8 cellular contexts compared by ENCODE assay signal in the genomic region with DNA sequence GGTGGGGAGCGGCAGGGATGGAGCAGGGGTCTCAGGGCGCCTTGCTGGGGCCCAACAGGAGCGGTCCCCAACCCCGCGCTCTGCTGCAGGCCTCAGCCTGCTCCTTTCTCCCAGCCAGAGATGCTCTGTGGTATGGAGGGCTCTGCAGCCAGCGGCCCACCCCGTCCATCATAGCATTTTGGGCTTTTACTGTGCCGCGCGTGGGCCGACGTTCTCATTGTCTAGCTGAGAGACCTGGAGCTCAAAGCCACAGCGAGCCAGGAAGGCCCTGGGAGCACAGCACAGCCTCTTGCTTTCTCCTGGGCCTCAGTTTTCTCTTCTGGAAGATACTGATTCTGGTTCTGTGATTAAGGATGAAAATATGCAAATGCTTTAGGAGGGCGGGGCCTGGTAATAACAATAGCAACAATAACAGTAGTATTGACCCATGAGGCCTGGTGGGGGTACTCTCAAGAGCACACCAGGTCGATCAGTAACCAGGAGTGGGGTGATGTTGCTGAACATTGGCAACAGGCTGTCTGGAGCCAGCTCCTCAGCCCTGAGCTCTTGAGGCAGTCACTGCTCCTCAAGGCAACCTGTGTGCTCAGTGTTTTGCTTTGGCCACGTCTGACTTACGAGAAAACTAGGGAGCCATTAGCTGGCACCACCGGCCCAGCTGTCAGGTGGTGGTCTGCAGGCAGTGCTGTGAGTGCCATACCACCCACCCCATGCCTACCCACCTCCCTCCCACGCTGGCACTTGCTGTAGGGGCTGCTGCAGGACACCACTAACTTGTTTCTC. TPM values are rescaled to one million over a fixed set of nuclear protein-coding genes. Genes with fewer than 3 reads are reported as not detected.
DNase-seq lines count a peak whose midpoint lies in the region; ATAC-seq, FAIRE-seq and TF ChIP-seq lines count a peak whose summit lies in the region.

No MANE protein-coding gene starts in this region.

- dilution Hi-C loops in keratinocyte (cut with MboI; ENCODE audit: extremely low pct_ligation_motif_present, low sequenced_read_pairs): no loop called here

- H3K4me3 Mint-ChIP-seq in T-helper 2 cell treated with Interferon-gamma antibody and Interleukin-4, amounts not matched to agents 5 μg/mL and 100 μg/mL, for 36 hours: peak overlapping the region; percentile 60

- no peak for DNase-seq in T-helper 2 cell treated with Interferon-gamma antibody and Interleukin-4, amounts not matched to agents 5 μg/mL and 100 μg/mL, for 36 hours (ENCODE audit: low spot score)
- DNase-seq in T-helper 2 cell (no peak), keratinocyte (ENCODE audit: low read depth, low spot score) (no peak), suprapubic skin (ENCODE audit: low spot score in 2 of 2) (no peak), G401 (ENCODE audit: low spot score) (no peak), inferior parietal cortex (ENCODE audit: extremely low spot score) (no peak)

- H3K9me2 ChIP-seq in SU-DHL-6 (replicated peaks; ENCODE audit: insufficient read depth, low read length): no peaks in the 10 kb centered on the region

- TF ChIP-seq POLR2A in suprapubic skin (IDR thresholded peaks at IDR 0.05): no peak

- no peak for TF ChIP-seq EP300 in suprapubic skin (IDR thresholded peaks at IDR 0.05)

- H3K9me3 ChIP-seq in SU-DHL-6 (ENCODE audit: insufficient read depth, low read length) (no peaks in the 10 kb centered on the region), keratinocyte (ENCODE audit: control insufficient read depth, low read depth, low read length) (no peaks in the 10 kb centered on the region), suprapubic skin (no peaks in the 10 kb centered on the region)

- H3K4me3 ChIP-seq in SU-DHL-6 (ENCODE audit: insufficient read depth, low read length, poor library complexity, severe bottlenecking) (no peak overlapping the region), keratinocyte (ENCODE audit: control insufficient read depth in 2 of 3, extremely low read depth in 1 of 3, insufficient read depth in 2 of 3, low read depth in 1 of 3, low read length in 3 of 3) (no peak overlapping the region), suprapubic skin (peak overlapping the region; percentile 58)

- H2AFZ ChIP-seq in SU-DHL-6 (ENCODE audit: low read depth, low read length, severe bottlenecking): no peak overlapping the region
- no peak overlapping the region for H2AFZ ChIP-seq in keratinocyte (ENCODE audit: control insufficient read depth, low read length)

- H3K9me3 Mint-ChIP-seq in T-helper 2 cell treated with Interferon-gamma antibody and Interleukin-4, amounts not matched to agents 5 μg/mL and 100 μg/mL, for 36 hours: no peaks in the 10 kb centered on the region

- H3K4me2 ChIP-seq in SU-DHL-6 (ENCODE audit: low read depth, low read length, poor library complexity, severe bottlenecking) (peak overlapping the region; percentile 7), keratinocyte (ENCODE audit: control insufficient read depth, extremely low read depth, insufficient read depth, low read depth, low read length) (peak overlapping the region; percentile 29)

- no peak for TF ChIP-seq CTCF in SU-DHL-6 (IDR thresholded peaks at IDR 0.05; ENCODE audit: insufficient read depth, low read length, poor library complexity, severe bottlenecking)
- TF ChIP-seq CTCF in keratinocyte (optimal IDR thresholded peaks at IDR 0.05 in 1 of 3, IDR thresholded peaks at IDR 0.05 in 1 of 3, conservative IDR thresholded peaks at IDR 0.05 in 1 of 3; ENCODE audit: extremely low read depth in 1 of 3, insufficient read depth in 2 of 3, low read length in 3 of 3): no peak
- no peak for TF ChIP-seq CTCF in suprapubic skin (IDR thresholded peaks at IDR 0.05)

- no peaks in the 10 kb centered on the region for H3K79me2 ChIP-seq in SU-DHL-6 (ENCODE audit: insufficient read depth, low read length)
- H3K79me2 ChIP-seq in keratinocyte (ENCODE audit: control insufficient read depth, insufficient read depth, low read length): no peaks in the 10 kb centered on the region

- peaks cover 8% of the 10 kb centered on the region for H3K4me1 Mint-ChIP-seq in T-helper 2 cell treated with Interferon-gamma antibody and Interleukin-4, amounts not matched to agents 5 μg/mL and 100 μg/mL, for 36 hours (ENCODE audit: low read depth)

- no peak overlapping the region for H3K27ac Mint-ChIP-seq in T-helper 2 cell treated with Interferon-gamma antibody and Interleukin-4, amounts not matched to agents 5 μg/mL and 100 μg/mL, for 36 hours

- H3K36me3 ChIP-seq in SU-DHL-6 (ENCODE audit: low read length): no peaks in the 10 kb centered on the region
- H3K36me3 ChIP-seq in keratinocyte (ENCODE audit: control insufficient read depth in 2 of 2, extremely low read depth in 1 of 2, insufficient read depth in 2 of 2, low read length in 2 of 2): peaks cover 0 to 2% of the 10 kb centered on the region in 2 experiments
- peaks cover under 1% of the 10 kb centered on the region for H3K36me3 ChIP-seq in suprapubic skin

- H3K4me1 ChIP-seq in keratinocyte (ENCODE audit: control insufficient read depth, extremely low read depth, insufficient read depth, low read length): peaks cover 9% of the 10 kb centered on the region
- H3K4me1 ChIP-seq in suprapubic skin: peaks cover 44% of the 10 kb centered on the region

- no peaks in the 10 kb centered on the region for H3K9me1 ChIP-seq in keratinocyte (ENCODE audit: control insufficient read depth, extremely low read depth, insufficient read depth, low read length)

- H3K27ac ChIP-seq in SU-DHL-6 (ENCODE audit: low read depth, low read length) (no peak overlapping the region), keratinocyte (ENCODE audit: control insufficient read depth, insufficient read depth, low read length) (no peak overlapping the region), suprapubic skin (peak overlapping the region; percentile 69)

- H3K9ac ChIP-seq in SU-DHL-6 (ENCODE audit: low read length): peak overlapping the region; percentile 34; the same call in 1 of the 2 replicates
- no peak overlapping the region for H3K9ac ChIP-seq in keratinocyte (ENCODE audit: control insufficient read depth, extremely low read depth, insufficient read depth, low read length)

- H3K27me3 ChIP-seq in SU-DHL-6 (ENCODE audit: low read length) (no peaks in the 10 kb centered on the region), keratinocyte (ENCODE audit: control insufficient read depth, extremely low read depth, insufficient read depth, low read length) (peaks cover 53% of the 10 kb centered on the region), suprapubic skin (no peaks in the 10 kb centered on the region)

- in situ Hi-C loops in G401 (cut with HindIII; ENCODE audit: low sequenced_read_pairs): no loop called here

- H4K20me1 ChIP-seq in SU-DHL-6 (ENCODE audit: low read depth, low read length): no peaks in the 10 kb centered on the region; the same call in 1 of the 2 replicates
- peaks cover 5% of the 10 kb centered on the region for H4K20me1 ChIP-seq in keratinocyte (ENCODE audit: control insufficient read depth, extremely low read depth, insufficient read depth, low read length)

- peaks cover 20% of the 10 kb centered on the region for H3K27me3 Mint-ChIP-seq in T-helper 2 cell treated with Interferon-gamma antibody and Interleukin-4, amounts not matched to agents 5 μg/mL and 100 μg/mL, for 36 hours (ENCODE audit: low read depth)

- WGBS in suprapubic skin: 57% methylated on average over 3 of the region's 19 CpGs

- no peak for FAIRE-seq in keratinocyte (lab: Jason Lieb, UNC)

- H3F3A ChIP-seq in SU-DHL-6 (ENCODE audit: insufficient read depth): no peaks in the 10 kb centered on the region

- H3K36me3 Mint-ChIP-seq in T-helper 2 cell treated with Interferon-gamma antibody and Interleukin-4, amounts not matched to agents 5 μg/mL and 100 μg/mL, for 36 hours (ENCODE audit: low read depth): peaks cover 7% of the 10 kb centered on the region

- ATAC-seq in GM18858 (IDR thresholded peaks at IDR 0.05; ENCODE audit: unreplicated experiment): no peak

RNA-seq across cellular contexts. Expression of gene RASD1, which starts 1.1 kb away (rescaled TPM):
- polyA plus RNA-seq in keratinocyte: 0.20 to 1.1 TPM in 2 of 3 replicates, not detected in the other
- 1.1 TPM for polyA plus RNA-seq in keratinocyte (2011; ENCODE audit: low read depth)
- polyA plus RNA-seq in keratinocyte (2011; cell fraction: cytosol; rRNA removed): 0.11 and 0.29 TPM in 2 replicates
- polyA plus RNA-seq in keratinocyte (2011; cell fraction: nucleus; rRNA removed): 1.0 and 2.2 TPM in 2 replicates
- polyA plus RNA-seq in keratinocyte (2012; ENCODE audit: low replicate concordance): 0.13 and 4.0 TPM in 2 replicates
- polyA minus RNA-seq in keratinocyte: 0.20 TPM in 1 of 3 replicates, not detected in the others
- polyA minus RNA-seq in keratinocyte (2011; cell fraction: cytosol; rRNA and poly(A)+ RNA removed): not detected
- polyA minus RNA-seq in keratinocyte (2011; cell fraction: nucleus; rRNA and poly(A)+ RNA removed): 1.4 and 1.6 TPM in 2 replicates
- total RNA-seq in suprapubic skin: 10 to 100 TPM; 11.7 to 31.1 (median 21.5) TPM
- not detected in 2 replicates for total RNA-seq in G401 (2014; rRNA removed; shearing (Covaris generic))

RNA-seq across cellular contexts. Expression of gene MED9, which starts 20.5 kb away (rescaled TPM):
- polyA plus RNA-seq in keratinocyte: 6.9 to 9.8 TPM (median 7.8 TPM) in 3 replicates
- polyA plus RNA-seq in keratinocyte (2011; ENCODE audit: low read depth): 5.5 TPM
- polyA plus RNA-seq in keratinocyte (2011; cell fraction: cytosol; rRNA removed): 7.8 and 8.5 TPM in 2 replicates
- polyA plus RNA-seq in keratinocyte (2011; cell fraction: nucleus; rRNA removed): 9.3 and 10.0 TPM in 2 replicates
- 5.9 and 7.5 TPM in 2 replicates for polyA plus RNA-seq in keratinocyte (2012; ENCODE audit: low replicate concordance)
- 5.2 to 8.4 TPM (median 7.0 TPM) in 3 replicates for polyA minus RNA-seq in keratinocyte
- polyA minus RNA-seq in keratinocyte (2011; cell fraction: cytosol; rRNA and poly(A)+ RNA removed): 10.7 TPM
- 5.8 and 8.2 TPM in 2 replicates for polyA minus RNA-seq in keratinocyte (2011; cell fraction: nucleus; rRNA and poly(A)+ RNA removed)
- 10 to 100 TPM; 14.6 to 22.6 (median 17.4) TPM for total RNA-seq in suprapubic skin
- total RNA-seq in G401 (2014; rRNA removed; shearing (Covaris generic)): 16.4 and 21.1 TPM in 2 replicates

Comparison
In these comparisons a context has a peak if more than half of its experiments do, and no peak if none do; other contexts are left out.
1. RNA of gene RASD1, which starts 1.1 kb away (total RNA-seq): 11.7 to 31.1 TPM in suprapubic skin; not detected in G401; every median in the first group is over 10 times any median in the second.